In genomic region chr2:224472827-224473226, GRCh38 we compare ENCODE assay signal across 24 cellular contexts.
A peak's percentile ranks its signal among the peaks of the same experiment; 100 is the strongest.
DNase-seq lines count a peak whose midpoint lies in the region; ATAC-seq, FAIRE-seq and TF ChIP-seq lines count a peak whose summit lies in the region.
"Had no signal": no experiment of that assay in that cellular context is flagged by ENCODE, and none has a peak within 500 bp of the region (broad histone marks: within the 10 kb centered on the region; RNA-seq: fewer than 3 reads in every experiment).

No MANE protein-coding gene starts in this region.

- intact Hi-C loops in HepG2 (cut with micrococcal nuclease; ENCODE audit: unreplicated experiment): loop anchor here (10.0 kb wide), 1 partner anchor 172 kb away; no protein-coding TSS in a partner anchor
- intact Hi-C loops in right lobe of liver (cut with DNase I): no loop called here
- intact Hi-C loops in kidney (cut with DNase I): no loop called here

- no peaks in the 10 kb centered on the region for H4K20me1 ChIP-seq in SK-N-SH (ENCODE audit: insufficient read depth)
- no peaks in the 10 kb centered on the region for H4K20me1 ChIP-seq in HepG2 (ENCODE audit: insufficient read depth, low read length)

- peaks cover 56 to 61% of the 10 kb centered on the region in 2 experiments for H3K36me3 ChIP-seq in SK-N-SH (replicated peaks in 1 of 2; ENCODE audit: control insufficient read depth in 1 of 2, insufficient read depth in 2 of 2, low read length in 1 of 2)
- H3K36me3 ChIP-seq in HepG2 (replicated peaks in 1 of 2; ENCODE audit: control insufficient read depth in 1 of 2, insufficient read depth in 2 of 2, low read length in 2 of 2): peaks cover 8 to 38% of the 10 kb centered on the region in 2 experiments
- peaks cover 0 to 27% (median 18%) of the 10 kb centered on the region in 4 donors for H3K36me3 ChIP-seq in right lobe of liver
- peaks cover 23 to 39% of the 10 kb centered on the region in 2 donors for H3K36me3 ChIP-seq in kidney (ENCODE audit: control insufficient read depth in 1 of 2, insufficient read depth in 2 of 2, low read length in 2 of 2)

- FAIRE-seq in HepG2 (lab: Jason Lieb, UNC): no peak
- peak; percentile 17 for FAIRE-seq in kidney (lab: Jason Lieb, UNC)
- FAIRE-seq: A549, D721Med, GM12878, GM12892, GM18507 had no signal

- no peaks in the 10 kb centered on the region for H3K27me3 ChIP-seq in SK-N-SH (ENCODE audit: insufficient read depth)
- no peaks in the 10 kb centered on the region for H3K27me3 ChIP-seq in HepG2 (ENCODE audit: control insufficient read depth in 1 of 2, insufficient read depth in 2 of 2, low read length in 2 of 2)
- no peaks in the 10 kb centered on the region for H3K27me3 ChIP-seq in right lobe of liver
- H3K27me3 ChIP-seq: BLaER1 treated with 17β-estradiol and CSF1 and Interleukin-3, amounts not matched to agents 10 nM and 100 nM had no signal

- H3K79me2 ChIP-seq in SK-N-SH (ENCODE audit: insufficient read depth): no peaks in the 10 kb centered on the region
- H3K79me2 ChIP-seq in HepG2 (ENCODE audit: insufficient read depth, low read length): no peaks in the 10 kb centered on the region

- H3K27ac ChIP-seq in SK-N-SH (ENCODE audit: low read depth in 2 of 2, low read length in 1 of 2) (no peak overlapping the region), HepG2 (ENCODE audit: extremely low read length, insufficient read depth, low read length) (no peak overlapping the region), right lobe of liver (no peak overlapping the region), kidney (ENCODE audit: low read depth in 2 of 2, low read length in 2 of 2) (no peak overlapping the region)
- H3K27ac ChIP-seq: 22Rv1; A549; BLaER1 treated with 17β-estradiol and CSF1 and Interleukin-3, amounts not matched to agents 10 nM and 100 nM; C4-2B had no signal

- H3F3A ChIP-seq in SK-N-SH (replicated peaks; ENCODE audit: insufficient read depth): peaks cover 24% of the 10 kb centered on the region

- 63% methylated on average over 3 of the region's 3 CpGs for WGBS in SK-N-SH (ENCODE audit: low lambda C conversion rate)
- WGBS in HepG2 (ENCODE audit: low lambda C conversion rate): 97% methylated on average over 3 of the region's 3 CpGs
- WGBS in right lobe of liver (ENCODE audit: insufficient coverage, low coverage, low lambda C conversion rate, missing lambda C conversion rate): 94% methylated on average over 3 of the region's 3 CpGs

- H2AFZ ChIP-seq in SK-N-SH (ENCODE audit: low read depth) (no peak overlapping the region), HepG2 (ENCODE audit: low read length) (no peak overlapping the region)

- no peaks in the 10 kb centered on the region for H3K9me2 ChIP-seq in SK-N-SH

- TF ChIP-seq POLR2A in HepG2 (IDR thresholded peaks at IDR 0.05; ENCODE audit: insufficient read depth in 1 of 2, low read depth in 2 of 2, low read length in 2 of 2) (no peak), right lobe of liver (IDR thresholded peaks at IDR 0.05) (no peak)

- H3K4me1 ChIP-seq in SK-N-SH (ENCODE audit: control insufficient read depth in 1 of 2, insufficient read depth in 2 of 2, low read depth in 1 of 2, low read length in 1 of 2): no peaks in the 10 kb centered on the region; a peak in 1 of 4 replicates
- no peaks in the 10 kb centered on the region for H3K4me1 ChIP-seq in HepG2 (ENCODE audit: insufficient read depth, low read length)
- H3K4me1 ChIP-seq in right lobe of liver: no peaks in the 10 kb centered on the region
- H3K4me1 ChIP-seq in kidney (ENCODE audit: control insufficient read depth in 1 of 2, insufficient read depth in 1 of 2, low read depth in 1 of 2, low read length in 2 of 2): no peaks in the 10 kb centered on the region
- H3K4me1 ChIP-seq: A549; BLaER1 treated with 17β-estradiol and CSF1 and Interleukin-3, amounts not matched to agents 10 nM and 100 nM; Caco-2 had no signal

- no peak overlapping the region for H3K9ac ChIP-seq in SK-N-SH
- H3K9ac ChIP-seq in HepG2 (ENCODE audit: insufficient read depth, low read depth, low read length): no peak overlapping the region
- H3K9ac ChIP-seq in kidney (ENCODE audit: low read length in 2 of 2): no peak overlapping the region
- H3K9ac ChIP-seq: BLaER1 treated with 17β-estradiol and CSF1 and Interleukin-3, amounts not matched to agents 10 nM and 100 nM had no signal

- H3K9me3 ChIP-seq in SK-N-SH (no peaks in the 10 kb centered on the region), HepG2 (ENCODE audit: low read length) (no peaks in the 10 kb centered on the region), right lobe of liver (no peaks in the 10 kb centered on the region), kidney (ENCODE audit: control insufficient read depth in 1 of 2, low read length in 2 of 2) (no peaks in the 10 kb centered on the region)
- H3K9me3 ChIP-seq: A549; BLaER1 treated with 17β-estradiol and CSF1 and Interleukin-3, amounts not matched to agents 10 nM and 100 nM; Caco-2 had no signal

- no peak for TF ChIP-seq CTCF in SK-N-SH (IDR thresholded peaks at IDR 0.05)
- TF ChIP-seq CTCF in HepG2 (CRISPR knock-in tag; IDR thresholded peaks at IDR 0.05): no peak
- TF ChIP-seq CTCF in right lobe of liver (IDR thresholded peaks at IDR 0.05): no peak
- no peak for TF ChIP-seq CTCF in kidney (IDR thresholded peaks at IDR 0.05; ENCODE audit: borderline replicate concordance, extremely low read depth, insufficient read depth)

- TF ChIP-seq EP300 in SK-N-SH (IDR thresholded peaks at IDR 0.05; ENCODE audit: borderline replicate concordance in 1 of 2, low read depth in 1 of 2, low read length in 1 of 2) (no peak), HepG2 (IDR thresholded peaks at IDR 0.05; ENCODE audit: low read depth in 2 of 2, low read length in 2 of 2) (no peak), HepG2 (CRISPR knock-in tag; IDR thresholded peaks at IDR 0.05; ENCODE audit: borderline replicate concordance) (no peak)

- in situ Hi-C loops in HepG2 (cut with HindIII; ENCODE audit: extremely low pct_ligation_motif_present, low pct_unique_long_range_greater_than_20kb): no loop called here

- DNase-seq in SK-N-SH (no peak), HepG2 (ENCODE audit: low spot score) (no peak), right lobe of liver (no peak), kidney (no peak)
- DNase-seq: AML-193; Caco-2; Calu3; CD4-positive, alpha-beta T cell; CD8-positive, alpha-beta T cell; DMS53; DMS79; DND-41; EL; GDM1 had no signal

- H3K4me3 ChIP-seq in SK-N-SH (ENCODE audit: low read depth in 2 of 2, low read length in 1 of 2) (no peak overlapping the region), HepG2 (replicated peaks in 1 of 3; ENCODE audit: insufficient read depth in 1 of 3, low read depth in 2 of 3, low read length in 3 of 3) (no peak overlapping the region), right lobe of liver (no peak overlapping the region), kidney (ENCODE audit: low read length in 2 of 2) (no peak overlapping the region)
- H3K4me3 ChIP-seq: A549; BLaER1 treated with 17β-estradiol and CSF1 and Interleukin-3, amounts not matched to agents 10 nM and 100 nM; GM12878 had no signal

- TF ChIP-seq RAD21 in SK-N-SH (IDR thresholded peaks at IDR 0.05; ENCODE audit: low read length) (no peak), HepG2 (CRISPR knock-in tag; IDR thresholded peaks at IDR 0.05) (no peak)

- POLR2A ChIA-PET in SK-N-SH (lab: Yijun Ruan, JAX) (no interaction called here), HepG2 (lab: Yijun Ruan, JAX) (no interaction called here)

- H3K4me2 ChIP-seq in SK-N-SH: no peak overlapping the region
- H3K4me2 ChIP-seq in HepG2 (ENCODE audit: low read depth, low read length): no peak overlapping the region
- H3K4me2 ChIP-seq: A549; BLaER1 treated with 17β-estradiol and CSF1 and Interleukin-3, amounts not matched to agents 10 nM and 100 nM had no signal

- ATAC-seq in SK-N-SH treated with all-trans-retinoic acid at 6 μM for 48 hours (no peak), HepG2 (no peak), right lobe of liver (no peak), HG03565 (IDR thresholded peaks at IDR 0.05; ENCODE audit: unreplicated experiment) (no peak)
- ATAC-seq: A549; CD8-positive, alpha-beta T cell; GM12878 had no signal

- BruUV-seq in HepG2 (replicated peaks; lab: Mats Ljungman, UMichigan): no TSS peak

- CTCF ChIA-PET in SK-N-SH (lab: Yijun Ruan, JAX) (no interaction called here), HepG2 (lab: Yijun Ruan, JAX; ENCODE audit: low intra/inter-chr PET ratio, low total read pairs) (no interaction called here)

TF ChIP-seq in SK-N-SH treated with all-trans-retinoic acid at 6 μM for 48 hours, 23 proteins besides CTCF, POLR2A, EP300 and RAD21 (continues in another document):
- TF ChIP-seq BACH2 (CRISPR knock-in tag; IDR thresholded peaks at IDR 0.05; ENCODE audit: borderline replicate concordance): no peak

TF ChIP-seq in SK-N-SH, 30 proteins besides CTCF, POLR2A, EP300 and RAD21 (continues in another document):
- TF ChIP-seq SMC3 (IDR thresholded peaks at IDR 0.05; ENCODE audit: low read depth, low read length): no peak
- TF ChIP-seq RXRA (IDR thresholded peaks at IDR 0.05; ENCODE audit: borderline replicate concordance, low read depth): no peak
- no peak for TF ChIP-seq NFIC (IDR thresholded peaks at IDR 0.05; ENCODE audit: borderline replicate concordance)
- no peak for TF ChIP-seq GATA2 (CRISPR knock-in tag; IDR thresholded peaks at IDR 0.05)
- TF ChIP-seq TCF12 (IDR thresholded peaks at IDR 0.05): no peak
- TF ChIP-seq EZH2phosphoT487 (IDR thresholded peaks at IDR 0.05; ENCODE audit: borderline replicate concordance, low read depth): no peak
- TF ChIP-seq POLR2AphosphoS5 (IDR thresholded peaks at IDR 0.05; ENCODE audit: low read depth, low read length): no peak
- no peak for TF ChIP-seq FOXM1 (IDR thresholded peaks at IDR 0.05; ENCODE audit: low read depth)

TF ChIP-seq in HepG2, 621 proteins besides CTCF, POLR2A, EP300 and RAD21:
- TF ChIP-seq KAT2B (IDR thresholded peaks at IDR 0.05; ENCODE audit: borderline replicate concordance, low read depth, low read length) (no peak), MAFK (conservative IDR thresholded peaks at IDR 0.05 in 1 of 2, IDR thresholded peaks at IDR 0.05 in 1 of 2; ENCODE audit: low read length in 2 of 2) (0 out of 4 replicates have a peak, but pooled peaks of 1 of the 2 experiments have one; percentile 8), RXRB (CRISPR knock-in tag; IDR thresholded peaks at IDR 0.05; ENCODE audit: borderline replicate concordance) (no peak), CEBPB (IDR thresholded peaks at IDR 0.05; ENCODE audit: borderline replicate concordance, low read depth, low read length) (peak; percentile 69; the same call in 1 of the 2 replicates), AGO2 (optimal IDR thresholded peaks at IDR 0.05; ENCODE audit: low read depth, low read length) (peak; percentile 22)
TF ChIP-seq in HepG2: peak in this region for 3.
